Comparison of ENCODE assay signal across 3 cellular contexts in genomic region chrX:13319953-13320352, GRCh38.
"Had no signal": no experiment of that assay in that cellular context is flagged by ENCODE, and none has a peak within 500 bp of the region (broad histone marks: within the 10 kb centered on the region; RNA-seq: fewer than 3 reads in every experiment).

TSS of gene ATXN3L (minus strand) at chrX:13320053. CDS start at chrX:13319934, 119 bp downstream.

- ATAC-seq: GM12878 had no signal

- DNase-seq: GDM1, GF-D8 had no signal
